Comparison of ENCODE assay signal across 9 cellular contexts in the genomic region with DNA sequence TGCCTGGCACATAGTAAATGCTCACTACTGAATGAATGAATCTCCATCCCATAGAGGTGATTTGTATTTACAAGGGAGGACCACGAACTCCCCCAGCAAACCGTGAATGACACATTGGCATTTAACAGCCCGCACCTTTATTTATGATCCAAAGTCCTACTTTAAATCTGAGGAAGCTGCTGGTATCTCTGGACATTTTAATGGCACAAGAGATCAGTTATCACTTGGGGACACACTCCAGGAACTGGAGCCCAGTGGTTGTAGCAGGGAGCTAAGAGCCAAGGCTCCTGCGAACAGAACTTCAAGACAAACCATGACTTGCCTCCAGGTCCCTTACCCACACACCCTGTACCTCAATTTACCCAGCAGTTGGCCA. TPM values are rescaled to one million over a fixed set of nuclear protein-coding genes. Genes with fewer than 3 reads are reported as not detected.
DNase-seq lines count a peak whose midpoint lies in the region; ATAC-seq, FAIRE-seq and TF ChIP-seq lines count a peak whose summit lies in the region.
"Had no signal": no experiment of that assay in that cellular context is flagged by ENCODE, and none has a peak within 500 bp of the region (broad histone marks: within the 10 kb centered on the region; RNA-seq: fewer than 3 reads in every experiment).

No MANE protein-coding gene starts in this region.

- peak overlapping the region; percentile 77 for H3K27ac Mint-ChIP-seq in activated naive CD4-positive, alpha-beta T cell treated with anti-CD3 and anti-CD28 coated beads, Interleukin-2, amount 10 ng/mL, durations not matched to agents 7 days and 5 days
- H3K27ac Mint-ChIP-seq in astrocyte (ENCODE audit: unreplicated experiment), result peak overlapping the region; percentile 85

- H3K27ac ChIP-seq in astrocyte (ENCODE audit: low read depth, low read length) (no peak overlapping the region), lung (ENCODE audit: low read depth in 1 of 2, low read length in 1 of 2) (peak overlapping the region; percentile 88 to 91), tibial nerve (peak overlapping the region in 2 of 4 donors; percentile 80 to 85)

- FAIRE-seq in astrocyte (lab: Jason Lieb, UNC), result no peak

- CTCF ChIA-PET in activated naive CD4-positive, alpha-beta T cell treated with anti-CD3 and anti-CD28 coated beads, Interleukin-2, amount 10 ng/mL, durations not matched to agents 7 days and 5 days (lab: Charles Lee), result no interaction called here

- no peak for TF ChIP-seq CTCF in astrocyte (IDR thresholded peaks at IDR 0.05; ENCODE audit: insufficient read depth, low read depth, low read length)
- no peak for TF ChIP-seq CTCF in lung (IDR thresholded peaks at IDR 0.05; ENCODE audit: control extremely low read depth, extremely low read depth)
- no peak for TF ChIP-seq CTCF in tibial nerve (IDR thresholded peaks at IDR 0.05)

- H2AFZ ChIP-seq in astrocyte (ENCODE audit: low read depth, low read length), result no peak overlapping the region

- peaks cover 18% of the 10 kb centered on the region for H3K4me1 ChIP-seq in astrocyte (ENCODE audit: insufficient read depth, low read length)
- peaks cover 9 to 17% of the 10 kb centered on the region in 2 donors for H3K4me1 ChIP-seq in lung (ENCODE audit: control insufficient read depth in 2 of 2, insufficient read depth in 2 of 2, low read length in 2 of 2)
- peaks cover 0 to 21% (median 15%) of the 10 kb centered on the region in 4 donors for H3K4me1 ChIP-seq in tibial nerve

- H3K27me3 Mint-ChIP-seq in activated naive CD4-positive, alpha-beta T cell treated with anti-CD3 and anti-CD28 coated beads, Interleukin-2, amount 10 ng/mL, durations not matched to agents 7 days and 5 days, result peaks cover 4% of the 10 kb centered on the region
- no peaks in the 10 kb centered on the region for H3K27me3 Mint-ChIP-seq in astrocyte (ENCODE audit: low read depth, unreplicated experiment)

- H3K36me3 Mint-ChIP-seq in activated naive CD4-positive, alpha-beta T cell treated with anti-CD3 and anti-CD28 coated beads, Interleukin-2, amount 10 ng/mL, durations not matched to agents 7 days and 5 days, result no peaks in the 10 kb centered on the region
- H3K36me3 Mint-ChIP-seq in astrocyte (ENCODE audit: low read depth, unreplicated experiment), result peaks cover 5% of the 10 kb centered on the region

- DNase-seq in activated naive CD4-positive, alpha-beta T cell treated with anti-CD3 and anti-CD28 coated beads, Interleukin-2, amount 10 ng/mL, durations not matched to agents 7 days and 5 days, result no peak
- DNase-seq in activated naive CD4-positive, alpha-beta T cell treated with Interleukin-2 at 50 U/mL for 16 hours, result no peak
- no peak for DNase-seq in astrocyte (ENCODE audit: low read depth)
- no peak for DNase-seq in lung (ENCODE audit: low spot score)
- DNase-seq in tibial nerve (ENCODE audit: low spot score in 2 of 2), result no peak
- DNase-seq in DMS53 treated with DMSO at 0.1 percent for 48 hours (lab: John Stamatoyannopoulos, UW; ENCODE audit: unreplicated experiment), result no peak
- DNase-seq in SKM-1 (lab: John Stamatoyannopoulos, UW; ENCODE audit: unreplicated experiment), result no peak

- H4K20me1 ChIP-seq in astrocyte (ENCODE audit: insufficient read depth, low read length), result peaks cover 23% of the 10 kb centered on the region

- WGBS in lung, 2 donors, result 58 to 74% methylated on average over 4 of the region's 4 CpGs
- 67% methylated on average over 4 of the region's 4 CpGs for WGBS in tibial nerve, 2 donors

- ATAC-seq in lung (ENCODE audit: insufficient read depth, low FRiP score) (no peak), GM21390 (IDR thresholded peaks at IDR 0.05; ENCODE audit: unreplicated experiment) (no peak)
- ATAC-seq: gastroesophageal sphincter had no signal

- peaks cover 10% of the 10 kb centered on the region for H3K79me2 ChIP-seq in astrocyte (ENCODE audit: insufficient read depth, low read length)

- TF ChIP-seq POLR2A in tibial nerve (IDR thresholded peaks at IDR 0.05), result no peak

- H3K36me3 ChIP-seq in astrocyte (ENCODE audit: insufficient read depth, low read length) (no peaks in the 10 kb centered on the region), lung (ENCODE audit: control insufficient read depth in 2 of 2, insufficient read depth in 2 of 2, low read length in 2 of 2) (no peaks in the 10 kb centered on the region), tibial nerve (no peaks in the 10 kb centered on the region)
- H3K36me3 ChIP-seq: gastroesophageal sphincter had no signal

- H3K4me3 ChIP-seq in astrocyte (ENCODE audit: insufficient read depth, low read depth, low read length) (peak overlapping the region; percentile 71), lung (peak overlapping the region; percentile 83), tibial nerve (peak overlapping the region in 3 of 4 donors; percentile 73 to 81 (median 76))

- peaks cover 33% of the 10 kb centered on the region for H3K4me1 Mint-ChIP-seq in activated naive CD4-positive, alpha-beta T cell treated with anti-CD3 and anti-CD28 coated beads, Interleukin-2, amount 10 ng/mL, durations not matched to agents 7 days and 5 days
- peaks cover 33% of the 10 kb centered on the region for H3K4me1 Mint-ChIP-seq in astrocyte (ENCODE audit: low read depth, unreplicated experiment)

- H3K9me3 ChIP-seq in astrocyte (ENCODE audit: insufficient read depth, low read depth, low read length) (no peaks in the 10 kb centered on the region), lung (ENCODE audit: control insufficient read depth in 2 of 2, insufficient read depth in 1 of 2, low read length in 1 of 2) (no peaks in the 10 kb centered on the region), tibial nerve (no peaks in the 10 kb centered on the region)
- H3K9me3 ChIP-seq: gastroesophageal sphincter had no signal

- peak overlapping the region; percentile 82 for H3K9ac ChIP-seq in astrocyte (ENCODE audit: low read length)

- peak overlapping the region; percentile 91 for H3K4me2 ChIP-seq in astrocyte (ENCODE audit: low read length)

- H3K4me3 Mint-ChIP-seq in activated naive CD4-positive, alpha-beta T cell treated with anti-CD3 and anti-CD28 coated beads, Interleukin-2, amount 10 ng/mL, durations not matched to agents 7 days and 5 days, result peak overlapping the region; percentile 82
- peak overlapping the region; percentile 93 for H3K4me3 Mint-ChIP-seq in astrocyte (ENCODE audit: unreplicated experiment)

- H3K27me3 ChIP-seq in astrocyte (ENCODE audit: insufficient read depth, low read length) (no peaks in the 10 kb centered on the region), lung (ENCODE audit: control insufficient read depth, insufficient read depth) (no peaks in the 10 kb centered on the region), tibial nerve (no peaks in the 10 kb centered on the region)
- H3K27me3 ChIP-seq: gastroesophageal sphincter had no signal

- no peak for TF ChIP-seq EP300 in tibial nerve (IDR thresholded peaks at IDR 0.05)

- no peaks in the 10 kb centered on the region for H3K9me3 Mint-ChIP-seq in activated naive CD4-positive, alpha-beta T cell treated with anti-CD3 and anti-CD28 coated beads, Interleukin-2, amount 10 ng/mL, durations not matched to agents 7 days and 5 days
- H3K9me3 Mint-ChIP-seq in astrocyte (ENCODE audit: unreplicated experiment), result no peaks in the 10 kb centered on the region

RNA-seq across cellular contexts. Expression of a gene that starts 1.2 kb away (rescaled TPM):
- total RNA-seq in astrocyte (49.9 and 53.7 TPM in 2 replicates), lung (10 to 100 TPM; 31.4 to 57.1 TPM), tibial nerve (10 to 100 TPM; 17.0 to 24.9 (median 20.3) TPM)
- 10 to 100 TPM; 31.2 to 33.1 TPM for polyA plus RNA-seq in lung

RNA-seq across cellular contexts. Expression of a gene that starts 34.4 kb away (rescaled TPM):
- 36.5 and 38.0 TPM in 2 replicates for total RNA-seq in astrocyte
- 10 to 100 TPM; 23.8 to 54.6 TPM for total RNA-seq in lung
- polyA plus RNA-seq in lung, result 10 to 100 TPM; 10.8 to 16.6 TPM
- 10 to 100 TPM; 21.6 to 40.2 (median 32.0) TPM for total RNA-seq in tibial nerve

RNA-seq across cellular contexts. Expression of a gene that starts 34.4 kb away (rescaled TPM):
- total RNA-seq in astrocyte, result 11.0 and 11.5 TPM in 2 replicates
- total RNA-seq in lung, result 1 to 10 TPM; 7.9 to 8.6 TPM
- 1 to 10 TPM; 4.1 to 5.7 TPM for polyA plus RNA-seq in lung
- 1 to 10 TPM; 3.8 to 6.0 (median 4.6) TPM for total RNA-seq in tibial nerve
